23 cellular contexts compared by ENCODE assay signal in genomic region chr7:19930051-19930450, GRCh38.
"Had no signal": no experiment of that assay in that cellular context is flagged by ENCODE, and none has a peak within 500 bp of the region (broad histone marks: within the 10 kb centered on the region; RNA-seq: fewer than 3 reads in every experiment).

No MANE protein-coding gene starts in this region.

- FAIRE-seq: astrocyte, TTC549 had no signal

- ATAC-seq: activated CD8-positive, alpha-beta T cell treated with anti-CD3 and anti-CD28 coated beads for 36 hours; activated T-cell treated with anti-CD3 and anti-CD28 coated beads, Interleukin-2, amount 50 U/mL, for 72 hours; activated T-helper 17 cell treated with anti-CD3 and anti-CD28 coated beads, Interleukin-2, amount 50 U/mL, for 72 hours; body of pancreas; Right ventricle myocardium inferior had no signal

- DNase-seq: activated CD4-positive, alpha-beta T cell treated with anti-CD3 and anti-CD28 coated beads, Interleukin-2, amount 10 ng/mL, durations not matched to agents 24 days and 14 days; activated CD4-positive, alpha-beta T cell treated with anti-CD3 and anti-CD28 coated beads, Interleukin-2, amount 50 U/mL, for 4 hours; activated CD8-positive, alpha-beta T cell treated with anti-CD3 and anti-CD28 coated beads for 36 hours; activated effector memory CD4-positive, alpha-beta T cell treated with anti-CD3 and anti-CD28 coated beads, Interleukin-2, amount 50 U/mL, for 16 hours; activated naive CD4-positive, alpha-beta T cell treated with Interleukin-2 at 50 U/mL for 16 hours; activated naive CD8-positive, alpha-beta T cell treated with anti-CD3 and anti-CD28 coated beads, Interleukin-2, amount 10 ng/mL, durations not matched to agents 7 days and 5 days; activated T-cell treated with anti-CD3 and anti-CD28 coated beads, Interleukin-2, amount 50 U/mL, for 1 hour; activated T-cell treated with anti-CD3 and anti-CD28 coated beads, Interleukin-2, amount 50 U/mL, for 72 hours; body of pancreas; NCI-H1105; NCI-H1417 treated with DMSO at 0.1 percent for 48 hours; NCI-H187 treated with DMSO at 0.1 percent for 48 hours; NCI-H2081; NCI-H2171 treated with DMSO at 0.1 percent for 48 hours; NCI-H2227 treated with DMSO at 0.1 percent for 48 hours; NCI-H446 treated with DMSO at 0.1 percent for 48 hours; NCI-H524; Peyer's patch; T1000 had no signal
